In the genomic region with DNA sequence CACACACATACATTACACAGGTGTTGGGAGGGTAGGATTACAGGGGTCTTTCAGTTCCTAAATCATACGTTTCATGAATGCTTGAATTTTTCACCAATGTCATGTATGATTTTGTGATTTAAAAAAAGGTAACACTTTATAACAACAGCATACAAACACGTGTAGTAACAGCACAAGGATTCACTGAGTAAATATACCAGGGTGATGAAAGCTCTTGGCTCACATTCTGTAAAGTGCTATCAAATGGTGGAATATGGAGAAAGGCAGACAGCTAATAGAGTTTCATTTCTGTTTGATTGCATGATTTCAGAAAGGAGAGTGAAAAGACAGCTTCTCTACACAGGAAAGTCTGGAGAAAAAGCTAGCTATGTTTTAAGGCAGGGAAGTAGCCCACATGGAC, we compare ENCODE assay signal across 28 cellular contexts.
DNase-seq lines count a peak whose midpoint lies in the region; ATAC-seq, FAIRE-seq and TF ChIP-seq lines count a peak whose summit lies in the region.
"Had no signal": no experiment of that assay in that cellular context is flagged by ENCODE, and none has a peak within 500 bp of the region (broad histone marks: within the 10 kb centered on the region; RNA-seq: fewer than 3 reads in every experiment).

No MANE protein-coding gene starts in this region.

- H3K27ac ChIP-seq in DOHH2 (ENCODE audit: low read depth, low read length) (no peak overlapping the region), H1 (ENCODE audit: low read depth, low read length) (no peak overlapping the region), SJCRH30 (no peak overlapping the region)
- H3K27ac ChIP-seq: C4-2B, GM23248, Peyer's patch had no signal

- TF ChIP-seq CTCF in DOHH2 (IDR thresholded peaks at IDR 0.05; ENCODE audit: low read depth, low read length, poor library complexity, severe bottlenecking) (no peak), H1 (IDR thresholded peaks at IDR 0.05; ENCODE audit: control extremely low read depth in 1 of 3, insufficient read depth in 1 of 3, low read depth in 1 of 3, low read length in 3 of 3) (no peak), Calu3 (IDR thresholded peaks at IDR 0.05; ENCODE audit: unreplicated experiment) (no peak)

- no peak for TF ChIP-seq POLR2A in H1 (IDR thresholded peaks at IDR 0.05; ENCODE audit: control extremely low read depth in 1 of 2, low read depth in 2 of 2, low read length in 2 of 2)

- no peaks in the 10 kb centered on the region for H4K20me1 ChIP-seq in DOHH2 (ENCODE audit: control insufficient read depth, insufficient read depth, low read depth, low read length)
- H4K20me1 ChIP-seq in H1 (replicated peaks in 1 of 2; ENCODE audit: control insufficient read depth in 1 of 2, insufficient read depth in 2 of 2, low read length in 2 of 2): no peaks in the 10 kb centered on the region

- ATAC-seq in naive B cell (ENCODE audit: low read depth in 2 of 2): no peak
- ATAC-seq: CD8-positive, alpha-beta T cell; SK-N-SH treated with all-trans-retinoic acid at 6 μM for 48 hours; T-helper 17 cell had no signal

- no peak overlapping the region for H3K14ac ChIP-seq in H1 (ENCODE audit: insufficient read length)

- no peak overlapping the region for H2AK5ac ChIP-seq in H1 (ENCODE audit: low read depth, low read length)

- no peaks in the 10 kb centered on the region for H3K27me3 Mint-ChIP-seq in naive B cell
- H3K27me3 Mint-ChIP-seq in Calu3 (ENCODE audit: unreplicated experiment): no peaks in the 10 kb centered on the region

- 83% methylated on average over 2 of the region's 2 CpGs; no CpG with 5 or more reads in 1 of the 2 experiments for WGBS in H1 (ENCODE audit: extremely low coverage in 1 of 2, insufficient coverage in 1 of 2, insufficient read length in 1 of 2, insufficient replicate concordance in 2 of 2, low coverage in 1 of 2, low lambda C conversion rate in 2 of 2, missing lambda C conversion rate in 1 of 2), 2 experiments

- FAIRE-seq in H1 (lab: Jason Lieb, UNC): peak; percentile 13
- FAIRE-seq: HTR-8/SVneo had no signal

- no peaks in the 10 kb centered on the region for H3F3A ChIP-seq in DOHH2 (ENCODE audit: control insufficient read depth, insufficient read depth)

- CTCF ChIA-PET in H1 (lab: Charles Lee; ENCODE audit: partially characterized antibody) (interaction anchor here (1.6 to 3.2 kb wide), 2 partner anchors 28 to 33 kb away, joined by 4 to 13 read pairs; no protein-coding TSS in a partner anchor), Calu3 (lab: Charles Lee) (no interaction called here)

- intact Hi-C loops in Calu3 (cut with micrococcal nuclease; ENCODE audit: unreplicated experiment): no loop called here

- H4K5ac ChIP-seq in H1 (ENCODE audit: insufficient read length, low read depth, low read length): no peak overlapping the region

- no peaks in the 10 kb centered on the region for H3K9me3 ChIP-seq in DOHH2 (ENCODE audit: control insufficient read depth, insufficient read depth, low read length)
- H3K9me3 ChIP-seq in H1 (ENCODE audit: insufficient read depth in 2 of 2, low read depth in 1 of 2, low read length in 1 of 2): peaks cover 0 to 8% of the 10 kb centered on the region in 2 experiments; a peak in 2 of 4 replicates
- H3K9me3 ChIP-seq in SJCRH30 (replicated peaks): no peaks in the 10 kb centered on the region
- H3K9me3 ChIP-seq: Caco-2 had no signal

- H2BK20ac ChIP-seq in H1 (ENCODE audit: low read length): no peak overlapping the region

- POLR2A ChIA-PET in H1 (lab: Charles Lee; ENCODE audit: partially characterized antibody): no interaction called here

- H3K79me2 ChIP-seq in DOHH2 (ENCODE audit: control insufficient read depth, low read length): no peaks in the 10 kb centered on the region
- no peaks in the 10 kb centered on the region for H3K79me2 ChIP-seq in H1 (ENCODE audit: control insufficient read depth in 1 of 2, insufficient read depth in 2 of 2, low read length in 2 of 2)

- H3K36me3 Mint-ChIP-seq in naive B cell (no peaks in the 10 kb centered on the region), Calu3 (ENCODE audit: insufficient read depth, unreplicated experiment) (peaks cover 4% of the 10 kb centered on the region)
- H3K36me3 Mint-ChIP-seq: CD8-positive, alpha-beta T cell had no signal

- no peak overlapping the region for H3K4me3 ChIP-seq in DOHH2 (ENCODE audit: low read length)
- H3K4me3 ChIP-seq in H1 (ENCODE audit: extremely low read depth in 1 of 4, insufficient read depth in 2 of 4, low read depth in 3 of 4, low read length in 4 of 4): no peak overlapping the region
- no peak overlapping the region for H3K4me3 ChIP-seq in SJCRH30
- H3K4me3 ChIP-seq: GM23248, Peyer's patch had no signal

- TF ChIP-seq RAD21 in H1 (IDR thresholded peaks at IDR 0.05 in 1 of 2, conservative IDR thresholded peaks at IDR 0.05 in 1 of 2; ENCODE audit: low read depth in 2 of 2, low read length in 2 of 2): no peak

- no peak overlapping the region for H2BK5ac ChIP-seq in H1 (ENCODE audit: low read depth, low read length)

- no TSS peak for BruUV-seq in Calu3 (replicated peaks; lab: Mats Ljungman, UMichigan)

- no peak overlapping the region for H2BK12ac ChIP-seq in H1 (ENCODE audit: low read depth, low read length)

- H3K4me1 ChIP-seq in DOHH2 (ENCODE audit: control insufficient read depth, low read length) (peaks cover 16% of the 10 kb centered on the region), H1 (replicated peaks in 1 of 4; ENCODE audit: control insufficient read depth in 3 of 4, insufficient read depth in 4 of 4, low read length in 3 of 4) (peaks cover 0 to 3% (median under 1%) of the 10 kb centered on the region in 4 experiments; a peak in 2 of 7 replicates), SJCRH30 (no peaks in the 10 kb centered on the region)
- H3K4me1 ChIP-seq: Caco-2, Peyer's patch had no signal

- H3K27ac Mint-ChIP-seq in naive B cell (peak overlapping the region in 4 of 6 donors; percentile 16 to 96 (median 51)), Calu3 (ENCODE audit: unreplicated experiment) (no peak overlapping the region)
- H3K27ac Mint-ChIP-seq: CD8-positive, alpha-beta T cell; T-helper 17 cell had no signal

- no peak overlapping the region for H4K8ac ChIP-seq in H1 (ENCODE audit: extremely low read depth, insufficient read depth, low read length)

- no peak overlapping the region for H3K23ac ChIP-seq in H1 (ENCODE audit: insufficient read length)

- no peaks in the 10 kb centered on the region for H3K9me2 ChIP-seq in DOHH2 (replicated peaks; ENCODE audit: control insufficient read depth, low read length)

- H3K4ac ChIP-seq in H1 (replicated peaks; ENCODE audit: insufficient read length, low read depth, low read length): no peak overlapping the region

- H3K4me1 Mint-ChIP-seq in naive B cell: peaks cover 33 to 48% (median 41%) of the 10 kb centered on the region in 3 donors
- H3K4me1 Mint-ChIP-seq in Calu3 (ENCODE audit: low read depth, unreplicated experiment): no peaks in the 10 kb centered on the region
- H3K4me1 Mint-ChIP-seq: T-helper 17 cell had no signal

- no peak overlapping the region for H3K56ac ChIP-seq in H1 (replicated peaks; ENCODE audit: insufficient read length, low read depth, low read length)

- H3K18ac ChIP-seq in H1 (ENCODE audit: extremely low read depth, low read length): no peak overlapping the region

- no peaks in the 10 kb centered on the region for H3K79me1 ChIP-seq in H1 (ENCODE audit: low read depth, low read length)

- H2BK120ac ChIP-seq in H1 (replicated peaks; ENCODE audit: low read depth, low read length): no peak overlapping the region

- peaks cover 0 to 10% (median 0%) of the 10 kb centered on the region in 7 donors for H3K9me3 Mint-ChIP-seq in naive B cell
- H3K9me3 Mint-ChIP-seq in Calu3 (ENCODE audit: low read depth, unreplicated experiment): no peaks in the 10 kb centered on the region
- H3K9me3 Mint-ChIP-seq: CD8-positive, alpha-beta T cell had no signal

- no peak overlapping the region for H2BK15ac ChIP-seq in H1 (ENCODE audit: low read length)

- peak overlapping the region in 1 of 8 donors; percentile 76 for H3K4me3 Mint-ChIP-seq in naive B cell
- H3K4me3 Mint-ChIP-seq in Calu3 (ENCODE audit: low read depth, unreplicated experiment): no peak overlapping the region
- H3K4me3 Mint-ChIP-seq: CD8-positive, alpha-beta T cell; H9; T-helper 17 cell had no signal

- no peak overlapping the region for H4K91ac ChIP-seq in H1 (replicated peaks; ENCODE audit: insufficient read length, low read length)

- H3K27me3 ChIP-seq in DOHH2 (ENCODE audit: control insufficient read depth, low read length) (no peaks in the 10 kb centered on the region), H1 (replicated peaks in 1 of 4; ENCODE audit: control insufficient read depth in 3 of 4, extremely low read depth in 1 of 4, insufficient read depth in 3 of 4, low read length in 3 of 4) (no peaks in the 10 kb centered on the region; a peak in 1 of 7 replicates), SJCRH30 (no peaks in the 10 kb centered on the region)
- H3K27me3 ChIP-seq: Peyer's patch had no signal

- no peak for TF ChIP-seq EP300 in H1 (IDR thresholded peaks at IDR 0.05; ENCODE audit: borderline replicate concordance in 1 of 2, low read depth in 2 of 2, low read length in 2 of 2)

- no peak overlapping the region for H3K9ac ChIP-seq in H1 (replicated peaks in 1 of 4; ENCODE audit: extremely low read depth in 1 of 4, low read depth in 3 of 4, low read length in 3 of 4)
- H3K9ac ChIP-seq: GM23248 had no signal

- peak; percentile 22 for DNase-seq in MV-4-11 (lab: John Stamatoyannopoulos, UW)
- no peak for DNase-seq in H1 (ENCODE audit: low read depth in 1 of 2, low spot score in 2 of 2)
- no peak for DNase-seq in naive B cell
- DNase-seq in HuH-7 (ENCODE audit: low spot score): no peak
- no peak for DNase-seq in SJCRH30
- no peak for DNase-seq in NCI-H2196 (lab: John Stamatoyannopoulos, UW; ENCODE audit: unreplicated experiment)
- DNase-seq in Calu3: no peak
- DNase-seq: Caco-2; CD8-positive, alpha-beta T cell; DMS 273 treated with DMSO at 0.1 percent for 48 hours; DMS79; GM23248; H9; IMR-90; KG1; NCI-H1092; NCI-H1417 treated with DMSO at 0.1 percent for 48 hours; NCI-H1694 treated with DMSO at 0.1 percent for 48 hours; NCI-H2107; NCI-H446; NCI-H526; OCI-M1; Peyer's patch; T-helper 17 cell had no signal

- H3K36me3 ChIP-seq in DOHH2 (ENCODE audit: control insufficient read depth, low read length) (no peaks in the 10 kb centered on the region), H1 (ENCODE audit: control insufficient read depth in 2 of 4, insufficient read depth in 4 of 4, low read length in 3 of 4) (no peaks in the 10 kb centered on the region), SJCRH30 (no peaks in the 10 kb centered on the region)
- H3K36me3 ChIP-seq: Peyer's patch had no signal

- H3K23me2 ChIP-seq in H1 (ENCODE audit: low read depth, low read length): no peaks in the 10 kb centered on the region

- H3K4me2 ChIP-seq in DOHH2 (ENCODE audit: low read length) (peak overlapping the region; percentile 18; the same call in 1 of the 2 replicates), H1 (ENCODE audit: insufficient read depth in 1 of 2, low read depth in 2 of 2, low read length in 2 of 2) (no peak overlapping the region)

- H2AFZ ChIP-seq in H1 (ENCODE audit: low read length): no peak overlapping the region
- H2AFZ ChIP-seq: GM23248 had no signal

TF ChIP-seq in H1, 55 proteins besides CTCF, POLR2A, EP300 and RAD21 (continues in another document):
- TF ChIP-seq TBP (IDR thresholded peaks at IDR 0.05; ENCODE audit: low read depth, low read length) (no peak), SP2 (IDR thresholded peaks at IDR 0.05; ENCODE audit: low read length) (no peak)
